ENCODE assay signal across 22 cellular contexts in the genomic region with DNA sequence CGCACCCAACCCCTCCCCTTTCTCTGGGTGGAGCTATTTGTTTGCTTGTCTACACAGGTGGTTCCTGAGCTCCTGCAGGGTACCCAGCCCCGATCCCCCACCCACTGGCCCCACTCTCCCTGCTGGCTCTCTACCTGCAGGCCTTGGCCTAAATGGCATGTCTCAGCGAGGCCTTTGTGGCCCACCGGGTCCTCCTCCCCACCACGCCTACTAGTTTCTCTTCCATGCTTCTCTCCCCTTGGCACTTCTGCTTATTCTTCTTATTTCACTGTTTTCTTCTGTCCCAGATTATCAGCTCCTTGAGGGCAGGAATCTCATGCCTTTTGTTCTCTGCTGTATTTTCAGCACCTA.
"Had no signal": no experiment of that assay in that cellular context is flagged by ENCODE, and none has a peak within 500 bp of the region (broad histone marks: within the 10 kb centered on the region; RNA-seq: fewer than 3 reads in every experiment).

No MANE protein-coding gene starts in this region.

- H3K27ac ChIP-seq: neutrophil, pancreas, psoas muscle, right lobe of liver, sigmoid colon, stomach, thoracic aorta, thyroid gland, tibial nerve, upper lobe of left lung, uterus had no signal

- H3K9me3 ChIP-seq: neutrophil, pancreas, psoas muscle, right lobe of liver, sigmoid colon, thoracic aorta, thyroid gland, tibial nerve, upper lobe of left lung, uterus had no signal

- H3K4me3 ChIP-seq: pancreas, psoas muscle, right lobe of liver, sigmoid colon, stomach, thoracic aorta, thyroid gland, tibial nerve, upper lobe of left lung, uterus had no signal

- ATAC-seq: naive thymus-derived CD8-positive, alpha-beta T cell; pancreas; psoas muscle; right lobe of liver; stimulated activated naive B cell treated with anti-CD40 and anti-IgM and Interleukin-4, amounts not matched to agents 10 μg/mL and 1 μg/mL and 100 μg/mL, for 72 hours had no signal

- H3K27me3 ChIP-seq: neutrophil, pancreas, right lobe of liver, sigmoid colon, thyroid gland, tibial nerve, upper lobe of left lung, uterus had no signal

- H3K4me1 ChIP-seq: pancreas, psoas muscle, right lobe of liver, sigmoid colon, stomach, thyroid gland, upper lobe of left lung, uterus had no signal

- H3K36me3 ChIP-seq: neutrophil, pancreas, right lobe of liver, sigmoid colon, stomach, thoracic aorta, thyroid gland, tibial nerve, upper lobe of left lung, uterus had no signal

- FAIRE-seq: pancreas, small intestine had no signal

- DNase-seq: naive thymus-derived CD8-positive, alpha-beta T cell; nephron progenitor cell; nucleus accumbens; pancreas; psoas muscle; right lobe of liver; sigmoid colon; stimulated activated CD4-positive, alpha-beta T cell treated with anti-CD3 and anti-CD28 coated beads, Interleukin-15, amount 100 ng/mL, for 24 hours; stimulated activated CD4-positive, alpha-beta T cell treated with anti-CD3 and anti-CD28 coated beads, Interleukin-2, amount 100 ng/mL, for 24 hours; stimulated activated CD4-positive, alpha-beta T cell treated with anti-CD3 and anti-CD28 coated beads, Interleukin-2, amount 100 ng/mL, for 48 hours; stimulated activated CD4-positive, alpha-beta T cell treated with anti-CD3 and anti-CD28 coated beads, Interleukin-4, amount 100 ng/mL, for 24 hours; stimulated activated naive B cell treated with anti-CD40 and anti-IgM and Interleukin-4, amounts not matched to agents 10 μg/mL and 1 μg/mL and 100 μg/mL, for 72 hours; stimulated activated naive CD4-positive, alpha-beta T cell treated with Interleukin-2 at 50 U/mL for 16 hours; stomach; thyroid gland; trophoblast cell; upper lobe of left lung; uterus had no signal
